Comparison of ENCODE assay signal across 8 cellular contexts in genomic region chr1:241531195-241532172, GRCh38. TPM values are rescaled to one million over a fixed set of nuclear protein-coding genes. Genes with fewer than 3 reads are reported as not detected.
DNase-seq lines count a peak whose midpoint lies in the region; ATAC-seq, FAIRE-seq and TF ChIP-seq lines count a peak whose summit lies in the region.

No MANE protein-coding gene starts in this region.

- intact Hi-C loops in left ventricle myocardium superior (cut with micrococcal nuclease) (no loop called here), gastrocnemius medialis (cut with DNase I; ENCODE audit: low total_unique reads) (no loop called here), head of caudate nucleus (cut with DNase I) (loop anchor here (10.0 kb wide), 1 partner anchor 93 kb away; no protein-coding TSS in a partner anchor)

- no peak for TF ChIP-seq POLR2A in gastrocnemius medialis (IDR thresholded peaks at IDR 0.05)

- H3K27ac ChIP-seq in gastrocnemius medialis: peak overlapping the region in 2 of 4 donors; percentile 1 to 6

- in situ Hi-C loops in gastrocnemius medialis (cut with MboI; ENCODE audit: low sequenced_read_pairs in 4 of 4): loop anchor here in 2 of 4 donors (5.0 to 25.0 kb wide), 2 partner anchors 96 to 306 kb away; partner anchors contain the start of gene EXO1 (in 1 of the 2)

- DNase-seq in HT-29 (ENCODE audit: low spot score): peak; percentile 72
- DNase-seq in NCI-H748 (lab: John Stamatoyannopoulos, UW; ENCODE audit: unreplicated experiment): peak; percentile 75
- peak; percentile 72 for DNase-seq in amniotic epithelial cell (ENCODE audit: low read depth)
- DNase-seq in left ventricle myocardium superior: no peak
- DNase-seq in gastrocnemius medialis: no peak
- no peak for DNase-seq in head of caudate nucleus

- H3K36me3 ChIP-seq in gastrocnemius medialis: no peaks in the 10 kb centered on the region

- TF ChIP-seq CTCF in gastrocnemius medialis (IDR thresholded peaks at IDR 0.05 in 4 of 5, conservative IDR thresholded peaks at IDR 0.05 in 1 of 5): peak in 4 of 5 experiments; percentile 24 to 58 (median 44)

- peak; percentile 61 for ATAC-seq in GM21529 (IDR thresholded peaks at IDR 0.05; ENCODE audit: unreplicated experiment)
- peak; percentile 79 for ATAC-seq in left ventricle myocardium superior
- peak; percentile 69 to 91 for ATAC-seq in gastrocnemius medialis

- peak; percentile 87 for FAIRE-seq in G401.6 (lab: Jason Lieb, UNC)

- no peaks in the 10 kb centered on the region for H3K27me3 ChIP-seq in gastrocnemius medialis

- peak overlapping the region; percentile 55 to 59 (median 58) for H3K4me3 ChIP-seq in gastrocnemius medialis

- H3K4me1 ChIP-seq in gastrocnemius medialis: peaks cover 0 to 4% of the 10 kb centered on the region in 2 donors

- no peaks in the 10 kb centered on the region for H3K9me3 ChIP-seq in gastrocnemius medialis

RNA-seq across cellular contexts. Expression of gene KMO, which starts 0.7 kb away (rescaled TPM):
- total RNA-seq in HT-29 (2014; rRNA removed; shearing (Covaris generic)): not detected in 2 replicates
- 0.22 TPM for total RNA-seq in left ventricle myocardium superior
- under 1 TPM in 1 of 4 donors, not detected in 3; 0.16 TPM for total RNA-seq in gastrocnemius medialis

RNA-seq across cellular contexts. Expression of gene FH, which starts 11.9 kb away (rescaled TPM):
- 44.6 and 47.6 TPM in 2 replicates for total RNA-seq in HT-29 (2014; rRNA removed; shearing (Covaris generic))
- 242 TPM for total RNA-seq in left ventricle myocardium superior
- 100 to 1,000 TPM in 3 of 4 donors, 10 to 100 TPM in 1; 93.0 to 166 (median 112) TPM for total RNA-seq in gastrocnemius medialis

Comparison
In these comparisons a context has a peak if more than half of its experiments do, and no peak if none do; other contexts are left out.
1. DNase-seq: peak in HT-29 (single experiment), NCI-H748 (single experiment) and amniotic epithelial cell (single experiment); none in left ventricle myocardium superior (single experiment), gastrocnemius medialis (0 of 2) and head of caudate nucleus (0 of 42).
2. Peak in every context shown above with its lines, with median percentiles within 50 percentile points of each other: ATAC-seq.